ENCODE assay signal across 11 cellular contexts in genomic region chr11:122441702-122442092, GRCh38.
DNase-seq lines count a peak whose midpoint lies in the region; ATAC-seq, FAIRE-seq and TF ChIP-seq lines count a peak whose summit lies in the region.
"Had no signal": no experiment of that assay in that cellular context is flagged by ENCODE, and none has a peak within 500 bp of the region (broad histone marks: within the 10 kb centered on the region; RNA-seq: fewer than 3 reads in every experiment).

No MANE protein-coding gene starts in this region.

- H3K9me3 Mint-ChIP-seq in activated naive CD4-positive, alpha-beta T cell treated with anti-CD3 and anti-CD28 coated beads, Interleukin-2, amount 50 U/mL, for 72 hours = no peaks in the 10 kb centered on the region
- H3K9me3 Mint-ChIP-seq: activated naive CD4-positive, alpha-beta T cell treated with anti-CD3 and anti-CD28 coated beads, Interleukin-2, amount 10 ng/mL, durations not matched to agents 7 days and 5 days had no signal

- H3K36me3 ChIP-seq in HUES6 (ENCODE audit: control insufficient read depth, insufficient read depth, low read length) (no peaks in the 10 kb centered on the region), iPS-20b (ENCODE audit: insufficient read depth, low read depth, low read length) (no peaks in the 10 kb centered on the region)

- H3K4me3 ChIP-seq in HUES6 (ENCODE audit: low read depth, low read length) (peak overlapping the region; percentile 58), iPS-20b (ENCODE audit: low read length) (peak overlapping the region; percentile 70)

- H3K4me1 ChIP-seq in HUES6 (ENCODE audit: control insufficient read depth, insufficient read depth, low read length) = peaks cover 25% of the 10 kb centered on the region
- H3K4me1 ChIP-seq in iPS-20b (ENCODE audit: insufficient read depth, low read length) = peaks cover 30% of the 10 kb centered on the region; the same call in 1 of the 2 replicates

- no peak overlapping the region for H3K27ac Mint-ChIP-seq in activated naive CD4-positive, alpha-beta T cell treated with anti-CD3 and anti-CD28 coated beads, Interleukin-2, amount 50 U/mL, for 72 hours
- H3K27ac Mint-ChIP-seq: activated naive CD4-positive, alpha-beta T cell treated with anti-CD3 and anti-CD28 coated beads, Interleukin-2, amount 10 ng/mL, durations not matched to agents 7 days and 5 days had no signal

- peak overlapping the region; percentile 21 for H3K9ac ChIP-seq in HUES6 (ENCODE audit: low read length)
- H3K9ac ChIP-seq in iPS-20b (ENCODE audit: low read depth, low read length) = peak overlapping the region; percentile 61; the same call in 1 of the 2 replicates

- DNase-seq in SW480 (ENCODE audit: low spot score) (peak; percentile 5), substantia nigra (lab: John Stamatoyannopoulos, UW) (no peak), GM12892 (ENCODE audit: insufficient read length) (no peak), NCI-H524 treated with DMSO at 0.1 percent for 48 hours (lab: John Stamatoyannopoulos, UW) (no peak)
- DNase-seq in activated naive CD4-positive, alpha-beta T cell treated with anti-CD3 and anti-CD28 coated beads, Interleukin-2, amount 50 U/mL, for 72 hours (ENCODE audit: low spot score in 2 of 2) = no peak
- DNase-seq: activated naive CD4-positive, alpha-beta T cell treated with anti-CD3 and anti-CD28 coated beads, Interleukin-2, amount 10 ng/mL, durations not matched to agents 7 days and 5 days; NCI-H1694; SIG-M5 had no signal

- H3K9me3 ChIP-seq in HUES6 (ENCODE audit: control insufficient read depth, insufficient read depth, low read depth, low read length) (no peaks in the 10 kb centered on the region), iPS-20b (ENCODE audit: insufficient read depth, low read depth, low read length) (no peaks in the 10 kb centered on the region)

- no peak for FAIRE-seq in GM12892 (lab: Jason Lieb, UNC)

- H3K27ac ChIP-seq in HUES6 (ENCODE audit: low read depth, low read length) (no peak overlapping the region), iPS-20b (ENCODE audit: low read length) (no peak overlapping the region), substantia nigra (ENCODE audit: low read depth, low read length, poor library complexity, severe bottlenecking) (peak overlapping the region; percentile 86)

- no peaks in the 10 kb centered on the region for H3K36me3 Mint-ChIP-seq in activated naive CD4-positive, alpha-beta T cell treated with anti-CD3 and anti-CD28 coated beads, Interleukin-2, amount 50 U/mL, for 72 hours
- H3K36me3 Mint-ChIP-seq: activated naive CD4-positive, alpha-beta T cell treated with anti-CD3 and anti-CD28 coated beads, Interleukin-2, amount 10 ng/mL, durations not matched to agents 7 days and 5 days had no signal

- TF ChIP-seq POLR2A in GM12892 (IDR thresholded peaks at IDR 0.05; ENCODE audit: low read depth, low read length) = no peak

- ATAC-seq in activated naive CD4-positive, alpha-beta T cell treated with anti-CD3 and anti-CD28 coated beads, Interleukin-2, amount 50 U/mL, for 72 hours = no peak
- ATAC-seq: activated CD4-positive, CD25-positive, alpha-beta regulatory T cell treated with anti-CD3 and anti-CD28 coated beads, Interleukin-2, amount 50 U/mL, for 24 hours had no signal

- no peaks in the 10 kb centered on the region for H3K27me3 ChIP-seq in HUES6 (ENCODE audit: control insufficient read depth, insufficient read depth, low read length)
- H3K27me3 ChIP-seq in iPS-20b (ENCODE audit: insufficient read depth, low read length) = peaks cover 4% of the 10 kb centered on the region; the same call in 1 of the 2 replicates
